18 cellular contexts compared by ENCODE assay signal in the genomic region with DNA sequence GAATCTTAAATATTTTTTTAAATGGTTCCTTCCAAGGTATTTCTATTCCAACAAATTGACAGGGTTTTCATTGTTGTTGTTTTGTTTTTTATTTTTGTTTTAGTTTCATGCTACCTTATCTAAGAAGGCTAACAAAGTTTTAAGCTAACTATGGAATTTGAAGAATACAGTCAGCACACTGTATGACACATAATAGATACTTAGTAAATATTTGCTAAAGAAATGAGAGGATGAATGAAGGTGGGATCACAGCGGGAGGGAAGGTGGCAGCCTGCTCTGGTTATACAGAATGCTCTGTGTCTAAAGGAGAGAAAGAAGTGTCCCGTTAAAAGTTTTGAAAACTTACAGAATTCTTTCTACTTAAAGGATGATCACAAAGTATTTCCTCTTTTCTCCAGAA. TPM values are rescaled to one million over a fixed set of nuclear protein-coding genes. Genes with fewer than 3 reads are reported as not detected.
DNase-seq lines count a peak whose midpoint lies in the region; ATAC-seq and TF ChIP-seq lines count a peak whose summit lies in the region.
"Had no signal": no experiment of that assay in that cellular context is flagged by ENCODE, and none has a peak within 500 bp of the region (broad histone marks: within the 10 kb centered on the region; RNA-seq: fewer than 3 reads in every experiment).

No MANE protein-coding gene starts in this region.

- peak; percentile 25 for DNase-seq in DMS53 treated with DMSO at 0.1 percent for 48 hours (lab: John Stamatoyannopoulos, UW; ENCODE audit: unreplicated experiment)
- DNase-seq in NCI-H69 (lab: John Stamatoyannopoulos, UW) = peak; percentile 46
- DNase-seq in hepatocyte (ENCODE audit: low spot score) = no peak
- DNase-seq in WERI-Rb-1 = no peak
- no peak for DNase-seq in erythroblast (lab: John Stamatoyannopoulos, UW)
- DNase-seq: ACHN; GDM1; H7; NCI-H1436 treated with DMSO at 0.1 percent for 48 hours; NCI-H2081; NCI-H2171 treated with DMSO at 0.1 percent for 48 hours; NCI-H446 treated with DMSO at 0.1 percent for 48 hours; NK-92 treated with Interleukin-12 subunit alpha and Interleukin-12 subunit beta, amount 100 ng/mL, for 24 hours; SHP77 treated with DMSO at 0.1 percent for 48 hours had no signal

- H3K27ac ChIP-seq in hepatocyte (peak overlapping the region; percentile 93), skeletal muscle tissue (ENCODE audit: low read depth, low read length) (peak overlapping the region; percentile 91), WERI-Rb-1 (no peak overlapping the region)
- H3K27ac ChIP-seq: C4-2B, KMS-11 had no signal

- no peaks in the 10 kb centered on the region for H4K20me1 ChIP-seq in hepatocyte (ENCODE audit: insufficient read depth, poor library complexity, severe bottlenecking)

- no peaks in the 10 kb centered on the region for H3K27me3 ChIP-seq in hepatocyte
- H3K27me3 ChIP-seq in skeletal muscle tissue (ENCODE audit: control insufficient read depth in 3 of 3, insufficient read depth in 3 of 3, low read length in 3 of 3) = no peaks in the 10 kb centered on the region
- H3K27me3 ChIP-seq in WERI-Rb-1 (ENCODE audit: insufficient read depth, low read depth, severe bottlenecking) = no peaks in the 10 kb centered on the region

- H3K4me1 ChIP-seq in hepatocyte (ENCODE audit: insufficient read depth) (peaks cover 53% of the 10 kb centered on the region), skeletal muscle tissue (ENCODE audit: control insufficient read depth in 3 of 3, insufficient read depth in 3 of 3, low read length in 3 of 3) (peaks cover 33 to 63% (median 42%) of the 10 kb centered on the region in 3 donors)

- H3K79me2 ChIP-seq in hepatocyte = peaks cover 86% of the 10 kb centered on the region

- H3K9me3 ChIP-seq in hepatocyte (ENCODE audit: low read depth) (no peaks in the 10 kb centered on the region), skeletal muscle tissue (ENCODE audit: control insufficient read depth in 3 of 3, low read length in 3 of 3) (no peaks in the 10 kb centered on the region), WERI-Rb-1 (ENCODE audit: severe bottlenecking) (no peaks in the 10 kb centered on the region)

- no peak for ATAC-seq in GM19035 (IDR thresholded peaks at IDR 0.05; ENCODE audit: unreplicated experiment)

- H3K4me2 ChIP-seq in hepatocyte = peak overlapping the region; percentile 68
- H3K4me2 ChIP-seq: KMS-11 had no signal

- H2AFZ ChIP-seq in hepatocyte = no peak overlapping the region

- H3K4me3 ChIP-seq in hepatocyte (no peak overlapping the region), skeletal muscle tissue (ENCODE audit: low read length in 3 of 3) (no peak overlapping the region), WERI-Rb-1 (ENCODE audit: low read depth, low read length) (no peak overlapping the region)

- H3K36me3 ChIP-seq in hepatocyte (replicated peaks; ENCODE audit: insufficient read depth, low read depth) = no peaks in the 10 kb centered on the region
- H3K36me3 ChIP-seq in skeletal muscle tissue (ENCODE audit: control insufficient read depth in 3 of 3, insufficient read depth in 3 of 3, low read length in 3 of 3) = no peaks in the 10 kb centered on the region
- H3K36me3 ChIP-seq in WERI-Rb-1 = peaks cover 13% of the 10 kb centered on the region

- 67% methylated on average over 2 of the region's 2 CpGs for WGBS in hepatocyte (ENCODE audit: low lambda C conversion rate, missing lambda C conversion rate)

- H3K9me2 ChIP-seq in hepatocyte (replicated peaks; ENCODE audit: insufficient read depth) = no peaks in the 10 kb centered on the region

- TF ChIP-seq CTCF in hepatocyte (IDR thresholded peaks at IDR 0.05; ENCODE audit: poor library complexity) (no peak), WERI-Rb-1 (IDR thresholded peaks at IDR 0.05; ENCODE audit: low read depth, low read length) (no peak)

- no peak overlapping the region for H3K9ac ChIP-seq in skeletal muscle tissue (ENCODE audit: low read depth in 1 of 3, low read length in 3 of 3)
- H3K9ac ChIP-seq: KMS-11 had no signal

- no peak for TF ChIP-seq POLR2A in erythroblast (IDR thresholded peaks at IDR 0.05; ENCODE audit: low read length)

RNA-seq across cellular contexts. Expression of a gene that starts 43.7 kb away (rescaled TPM):
- total RNA-seq in hepatocyte = 369 and 396 TPM in 2 replicates
- 103 and 131 TPM in 2 replicates for polyA plus RNA-seq in hepatocyte
- 183 TPM for total RNA-seq in skeletal muscle tissue

Comparison
In these comparisons a context has a peak if more than half of its experiments do, and no peak if none do; other contexts are left out.
1. DNase-seq: peak in DMS53 treated with DMSO at 0.1 percent for 48 hours (single experiment) and NCI-H69 (single experiment); none in hepatocyte (single experiment), WERI-Rb-1 (single experiment) and erythroblast (0 of 2).